1 cellular context compared by ENCODE assay signal in genomic region chr10:50063100-50063499, GRCh38.
TF ChIP-seq lines count a peak whose summit lies in the region.

No MANE protein-coding gene starts in this region.

TF ChIP-seq in SK-N-SH, 30 proteins besides CTCF, POLR2A, EP300 and RAD21 (continued from another document):
- TF ChIP-seq, protein P1, sequence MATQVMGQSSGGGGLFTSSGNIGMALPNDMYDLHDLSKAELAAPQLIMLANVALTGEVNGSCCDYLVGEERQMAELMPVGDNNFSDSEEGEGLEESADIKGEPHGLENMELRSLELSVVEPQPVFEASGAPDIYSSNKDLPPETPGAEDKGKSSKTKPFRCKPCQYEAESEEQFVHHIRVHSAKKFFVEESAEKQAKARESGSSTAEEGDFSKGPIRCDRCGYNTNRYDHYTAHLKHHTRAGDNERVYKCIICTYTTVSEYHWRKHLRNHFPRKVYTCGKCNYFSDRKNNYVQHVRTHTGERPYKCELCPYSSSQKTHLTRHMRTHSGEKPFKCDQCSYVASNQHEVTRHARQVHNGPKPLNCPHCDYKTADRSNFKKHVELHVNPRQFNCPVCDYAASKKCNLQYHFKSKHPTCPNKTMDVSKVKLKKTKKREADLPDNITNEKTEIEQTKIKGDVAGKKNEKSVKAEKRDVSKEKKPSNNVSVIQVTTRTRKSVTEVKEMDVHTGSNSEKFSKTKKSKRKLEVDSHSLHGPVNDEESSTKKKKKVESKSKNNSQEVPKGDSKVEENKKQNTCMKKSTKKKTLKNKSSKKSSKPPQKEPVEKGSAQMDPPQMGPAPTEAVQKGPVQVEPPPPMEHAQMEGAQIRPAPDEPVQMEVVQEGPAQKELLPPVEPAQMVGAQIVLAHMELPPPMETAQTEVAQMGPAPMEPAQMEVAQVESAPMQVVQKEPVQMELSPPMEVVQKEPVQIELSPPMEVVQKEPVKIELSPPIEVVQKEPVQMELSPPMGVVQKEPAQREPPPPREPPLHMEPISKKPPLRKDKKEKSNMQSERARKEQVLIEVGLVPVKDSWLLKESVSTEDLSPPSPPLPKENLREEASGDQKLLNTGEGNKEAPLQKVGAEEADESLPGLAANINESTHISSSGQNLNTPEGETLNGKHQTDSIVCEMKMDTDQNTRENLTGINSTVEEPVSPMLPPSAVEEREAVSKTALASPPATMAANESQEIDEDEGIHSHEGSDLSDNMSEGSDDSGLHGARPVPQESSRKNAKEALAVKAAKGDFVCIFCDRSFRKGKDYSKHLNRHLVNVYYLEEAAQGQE (IDR thresholded peaks at IDR 0.05; ENCODE audit: low read depth, low read length): no peak
- TF ChIP-seq, protein P2, sequence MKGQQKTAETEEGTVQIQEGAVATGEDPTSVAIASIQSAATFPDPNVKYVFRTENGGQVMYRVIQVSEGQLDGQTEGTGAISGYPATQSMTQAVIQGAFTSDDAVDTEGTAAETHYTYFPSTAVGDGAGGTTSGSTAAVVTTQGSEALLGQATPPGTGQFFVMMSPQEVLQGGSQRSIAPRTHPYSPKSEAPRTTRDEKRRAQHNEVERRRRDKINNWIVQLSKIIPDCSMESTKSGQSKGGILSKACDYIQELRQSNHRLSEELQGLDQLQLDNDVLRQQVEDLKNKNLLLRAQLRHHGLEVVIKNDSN (IDR thresholded peaks at IDR 0.05; ENCODE audit: borderline replicate concordance, low read depth): no peak
- TF ChIP-seq USF2 (IDR thresholded peaks at IDR 0.05; ENCODE audit: borderline replicate concordance, low read depth, low read length) (no peak), GATA2 (CRISPR knock-in tag; IDR thresholded peaks at IDR 0.05) (no peak)
- TF ChIP-seq, protein P3, sequence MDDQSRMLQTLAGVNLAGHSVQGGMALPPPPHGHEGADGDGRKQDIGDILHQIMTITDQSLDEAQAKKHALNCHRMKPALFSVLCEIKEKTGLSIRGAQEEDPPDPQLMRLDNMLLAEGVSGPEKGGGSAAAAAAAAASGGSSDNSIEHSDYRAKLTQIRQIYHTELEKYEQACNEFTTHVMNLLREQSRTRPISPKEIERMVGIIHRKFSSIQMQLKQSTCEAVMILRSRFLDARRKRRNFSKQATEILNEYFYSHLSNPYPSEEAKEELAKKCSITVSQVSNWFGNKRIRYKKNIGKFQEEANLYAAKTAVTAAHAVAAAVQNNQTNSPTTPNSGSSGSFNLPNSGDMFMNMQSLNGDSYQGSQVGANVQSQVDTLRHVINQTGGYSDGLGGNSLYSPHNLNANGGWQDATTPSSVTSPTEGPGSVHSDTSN (IDR thresholded peaks at IDR 0.05): no peak
